Comparison of ENCODE assay signal across 36 cellular contexts in the genomic region with DNA sequence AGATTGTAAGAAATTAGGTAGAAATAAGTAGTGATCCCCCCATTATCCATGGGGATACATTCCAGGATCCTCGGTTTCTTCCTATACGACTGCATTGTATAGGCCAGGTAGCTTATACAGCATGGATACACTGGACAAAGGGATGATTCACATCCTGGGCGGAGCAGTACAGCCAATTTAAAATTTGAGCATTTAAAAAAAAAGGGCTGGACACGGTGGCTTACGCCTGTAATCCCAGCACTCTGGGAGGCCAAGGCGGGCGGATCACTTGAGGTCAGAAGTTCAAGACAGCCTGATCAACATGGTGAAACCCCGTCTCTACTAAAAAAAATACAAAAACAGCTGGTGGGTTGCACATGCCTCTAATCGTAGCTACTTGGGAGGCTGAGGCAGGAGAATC. TPM values are rescaled to one million over a fixed set of nuclear protein-coding genes. Genes with fewer than 3 reads are reported as not detected.
"Had no signal": no experiment of that assay in that cellular context is flagged by ENCODE, and none has a peak within 500 bp of the region (broad histone marks: within the 10 kb centered on the region; RNA-seq: fewer than 3 reads in every experiment).

No MANE protein-coding gene starts in this region.

- H3K4me1 ChIP-seq: Peyer's patch had no signal

- H3K27ac Mint-ChIP-seq: activated CD4-positive, alpha-beta T cell treated with anti-CD3 and anti-CD28 coated beads, Interleukin-2, amount 10 ng/mL, durations not matched to agents 24 days and 14 days; activated CD8-positive, alpha-beta T cell treated with anti-CD3 and anti-CD28 coated beads for 36 hours; activated naive CD4-positive, alpha-beta T cell treated with anti-CD3 and anti-CD28 coated beads, Interleukin-2, amount 50 U/mL, for 24 hours; activated naive CD8-positive, alpha-beta T cell treated with anti-CD3 and anti-CD28 coated beads, Interleukin-2, amount 10 ng/mL, durations not matched to agents 7 days and 5 days; activated T-cell treated with anti-CD3 and anti-CD28 coated beads, Interleukin-2, amount 50 U/mL, for 72 hours; activated T-helper 17 cell treated with anti-CD3 and anti-CD28 coated beads, Interleukin-2, amount 50 U/mL, for 72 hours; T-helper 1 cell treated with Interleukin-12 subunit alpha and Interleukin-12 subunit beta and Interleukin-4 antibody, amounts not matched to agents 30 μg/mL and 1 μg/mL, for 36 hours; T-helper 2 cell treated with Interferon-gamma antibody and Interleukin-4, amounts not matched to agents 5 μg/mL and 100 μg/mL, for 36 hours had no signal

- H3K36me3 Mint-ChIP-seq: activated naive CD4-positive, alpha-beta T cell treated with anti-CD3 and anti-CD28 coated beads, Interleukin-2, amount 50 U/mL, for 24 hours; activated naive CD8-positive, alpha-beta T cell treated with anti-CD3 and anti-CD28 coated beads, Interleukin-2, amount 10 ng/mL, durations not matched to agents 7 days and 5 days had no signal

- H3K4me3 ChIP-seq: adrenal gland, body of pancreas, Peyer's patch had no signal

- H3K27ac ChIP-seq: adrenal gland, body of pancreas, KMS-11, Peyer's patch had no signal

- H3K9ac ChIP-seq: KMS-11 had no signal

- FAIRE-seq: astrocyte, bronchial epithelial cell, TTC549 had no signal

- H3K9me3 Mint-ChIP-seq: activated CD4-positive, alpha-beta T cell treated with anti-CD3 and anti-CD28 coated beads, Interleukin-2, amount 10 ng/mL, durations not matched to agents 24 days and 14 days; activated CD8-positive, alpha-beta T cell treated with anti-CD3 and anti-CD28 coated beads for 36 hours; activated naive CD4-positive, alpha-beta T cell treated with anti-CD3 and anti-CD28 coated beads, Interleukin-2, amount 50 U/mL, for 24 hours; activated naive CD8-positive, alpha-beta T cell treated with anti-CD3 and anti-CD28 coated beads, Interleukin-2, amount 10 ng/mL, durations not matched to agents 7 days and 5 days; activated T-cell treated with anti-CD3 and anti-CD28 coated beads, Interleukin-2, amount 50 U/mL, for 72 hours; activated T-helper 17 cell treated with anti-CD3 and anti-CD28 coated beads, Interleukin-2, amount 50 U/mL, for 72 hours; T-helper 1 cell treated with Interleukin-12 subunit alpha and Interleukin-12 subunit beta and Interleukin-4 antibody, amounts not matched to agents 30 μg/mL and 1 μg/mL, for 36 hours; T-helper 2 cell treated with Interferon-gamma antibody and Interleukin-4, amounts not matched to agents 5 μg/mL and 100 μg/mL, for 36 hours had no signal

- H3K4me2 ChIP-seq: KMS-11 had no signal

- H3K4me3 Mint-ChIP-seq: activated CD4-positive, alpha-beta T cell treated with anti-CD3 and anti-CD28 coated beads, Interleukin-2, amount 10 ng/mL, durations not matched to agents 24 days and 14 days; activated CD8-positive, alpha-beta T cell treated with anti-CD3 and anti-CD28 coated beads for 36 hours; activated naive CD4-positive, alpha-beta T cell treated with anti-CD3 and anti-CD28 coated beads, Interleukin-2, amount 50 U/mL, for 24 hours; activated naive CD8-positive, alpha-beta T cell treated with anti-CD3 and anti-CD28 coated beads, Interleukin-2, amount 10 ng/mL, durations not matched to agents 7 days and 5 days; activated T-cell treated with anti-CD3 and anti-CD28 coated beads, Interleukin-2, amount 50 U/mL, for 72 hours; activated T-helper 17 cell treated with anti-CD3 and anti-CD28 coated beads, Interleukin-2, amount 50 U/mL, for 72 hours; T-helper 1 cell treated with Interleukin-12 subunit alpha and Interleukin-12 subunit beta and Interleukin-4 antibody, amounts not matched to agents 30 μg/mL and 1 μg/mL, for 36 hours; T-helper 2 cell treated with Interferon-gamma antibody and Interleukin-4, amounts not matched to agents 5 μg/mL and 100 μg/mL, for 36 hours had no signal

- H3K9me3 ChIP-seq: adrenal gland, body of pancreas, Peyer's patch had no signal

- H3K4me1 Mint-ChIP-seq: activated CD4-positive, alpha-beta T cell treated with anti-CD3 and anti-CD28 coated beads, Interleukin-2, amount 10 ng/mL, durations not matched to agents 24 days and 14 days; activated naive CD4-positive, alpha-beta T cell treated with anti-CD3 and anti-CD28 coated beads, Interleukin-2, amount 50 U/mL, for 24 hours; activated naive CD8-positive, alpha-beta T cell treated with anti-CD3 and anti-CD28 coated beads, Interleukin-2, amount 10 ng/mL, durations not matched to agents 7 days and 5 days; activated T-helper 17 cell treated with anti-CD3 and anti-CD28 coated beads, Interleukin-2, amount 50 U/mL, for 72 hours had no signal

- H3K27me3 ChIP-seq: adrenal gland, body of pancreas, Peyer's patch had no signal

- H3K27me3 Mint-ChIP-seq: activated CD8-positive, alpha-beta T cell treated with anti-CD3 and anti-CD28 coated beads for 36 hours; activated naive CD4-positive, alpha-beta T cell treated with anti-CD3 and anti-CD28 coated beads, Interleukin-2, amount 50 U/mL, for 24 hours; activated T-helper 17 cell treated with anti-CD3 and anti-CD28 coated beads, Interleukin-2, amount 50 U/mL, for 72 hours had no signal

- H3K36me3 ChIP-seq: adrenal gland, Peyer's patch had no signal

- ATAC-seq: activated CD8-positive, alpha-beta T cell treated with anti-CD3 and anti-CD28 coated beads for 36 hours; activated T-cell treated with anti-CD3 and anti-CD28 coated beads, Interleukin-2, amount 50 U/mL, for 72 hours; activated T-helper 17 cell treated with anti-CD3 and anti-CD28 coated beads, Interleukin-2, amount 50 U/mL, for 72 hours; body of pancreas; Right ventricle myocardium inferior had no signal

- DNase-seq: activated CD4-positive, alpha-beta T cell treated with anti-CD3 and anti-CD28 coated beads, Interleukin-2, amount 10 ng/mL, durations not matched to agents 24 days and 14 days; activated CD4-positive, alpha-beta T cell treated with anti-CD3 and anti-CD28 coated beads, Interleukin-2, amount 50 U/mL, for 4 hours; activated CD8-positive, alpha-beta T cell treated with anti-CD3 and anti-CD28 coated beads for 36 hours; activated effector memory CD4-positive, alpha-beta T cell treated with anti-CD3 and anti-CD28 coated beads, Interleukin-2, amount 50 U/mL, for 16 hours; activated naive CD4-positive, alpha-beta T cell; activated naive CD8-positive, alpha-beta T cell treated with anti-CD3 and anti-CD28 coated beads, Interleukin-2, amount 10 ng/mL, durations not matched to agents 7 days and 5 days; activated T-cell treated with anti-CD3 and anti-CD28 coated beads, Interleukin-2, amount 50 U/mL, for 1 hour; activated T-cell treated with anti-CD3 and anti-CD28 coated beads, Interleukin-2, amount 50 U/mL, for 72 hours; adrenal gland; body of pancreas; caudate nucleus; cerebellar nuclear complex; NCI-H1092 treated with DMSO at 0.1 percent for 48 hours; NCI-H1417; NCI-H146; NCI-H187; NCI-H2029 treated with DMSO at 0.1 percent for 48 hours; NCI-H2107; NCI-H2171; NCI-H510A; NCI-H526; NCI-H748 treated with DMSO at 0.1 percent for 48 hours; Peyer's patch; RPMI8226; SIG-M5 had no signal

RNA-seq across cellular contexts. Expression of gene ARGFX, which starts 1.0 kb away (rescaled TPM):
- total RNA-seq: activated CD4-positive, alpha-beta T cell treated with anti-CD3 and anti-CD28 coated beads, Interleukin-2, amount 10 ng/mL, durations not matched to agents 24 days and 14 days; activated CD8-positive, alpha-beta memory T cell treated with anti-CD3 and anti-CD28 coated beads for 36 hours; activated CD8-positive, alpha-beta T cell treated with anti-CD3 and anti-CD28 coated beads for 36 hours; activated naive CD8-positive, alpha-beta T cell treated with anti-CD3 and anti-CD28 coated beads, Interleukin-2, amount 10 ng/mL, durations not matched to agents 7 days and 5 days; activated T-cell treated with anti-CD3 and anti-CD28 coated beads, Interleukin-2, amount 50 U/mL, for 72 hours; activated T-helper 17 cell treated with anti-CD3 and anti-CD28 coated beads, Interleukin-2, amount 50 U/mL, for 72 hours; adrenal gland; astrocyte; body of pancreas; bronchial epithelial cell; LHCN-M2; Peyer's patch; Right ventricle myocardium inferior had no signal
- polyA plus RNA-seq: adrenal gland had no signal

RNA-seq across cellular contexts. Expression of gene FBXO40, which starts 26.4 kb away (rescaled TPM):
- total RNA-seq: activated CD4-positive, alpha-beta T cell treated with anti-CD3 and anti-CD28 coated beads, Interleukin-2, amount 10 ng/mL, durations not matched to agents 24 days and 14 days; activated CD8-positive, alpha-beta memory T cell treated with anti-CD3 and anti-CD28 coated beads for 36 hours; activated CD8-positive, alpha-beta T cell treated with anti-CD3 and anti-CD28 coated beads for 36 hours; activated naive CD8-positive, alpha-beta T cell treated with anti-CD3 and anti-CD28 coated beads, Interleukin-2, amount 10 ng/mL, durations not matched to agents 7 days and 5 days; activated T-cell treated with anti-CD3 and anti-CD28 coated beads, Interleukin-2, amount 50 U/mL, for 72 hours; activated T-helper 17 cell treated with anti-CD3 and anti-CD28 coated beads, Interleukin-2, amount 50 U/mL, for 72 hours; astrocyte; body of pancreas; bronchial epithelial cell; LHCN-M2; Peyer's patch had no signal
